ENCODE assay signal across 1 cellular context in the genomic region with DNA sequence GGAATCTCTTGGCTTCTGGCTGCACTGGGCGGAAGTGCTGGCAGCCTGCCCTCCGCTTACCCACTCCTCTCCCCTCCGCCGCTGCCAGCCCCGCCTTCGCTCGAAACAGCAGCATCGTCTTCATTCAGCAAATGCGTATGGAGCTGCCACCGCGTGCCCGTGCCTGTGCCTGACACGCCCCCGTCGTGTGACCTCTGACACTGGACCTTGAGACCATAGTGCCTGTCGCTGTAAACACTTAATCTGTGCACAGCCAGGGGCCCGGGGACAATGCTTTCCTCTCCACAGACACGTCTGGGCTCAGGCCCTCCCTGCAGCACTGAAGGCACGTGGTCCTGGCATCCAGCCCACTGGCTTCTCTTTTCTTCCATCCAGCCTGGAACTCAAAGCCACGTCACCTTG.
TF ChIP-seq lines count a peak whose summit lies in the region.

No MANE protein-coding gene starts in this region.

TF ChIP-seq in HepG2, 621 proteins besides CTCF, POLR2A, EP300 and RAD21 (continued from another document):
- TF ChIP-seq, protein P1, sequence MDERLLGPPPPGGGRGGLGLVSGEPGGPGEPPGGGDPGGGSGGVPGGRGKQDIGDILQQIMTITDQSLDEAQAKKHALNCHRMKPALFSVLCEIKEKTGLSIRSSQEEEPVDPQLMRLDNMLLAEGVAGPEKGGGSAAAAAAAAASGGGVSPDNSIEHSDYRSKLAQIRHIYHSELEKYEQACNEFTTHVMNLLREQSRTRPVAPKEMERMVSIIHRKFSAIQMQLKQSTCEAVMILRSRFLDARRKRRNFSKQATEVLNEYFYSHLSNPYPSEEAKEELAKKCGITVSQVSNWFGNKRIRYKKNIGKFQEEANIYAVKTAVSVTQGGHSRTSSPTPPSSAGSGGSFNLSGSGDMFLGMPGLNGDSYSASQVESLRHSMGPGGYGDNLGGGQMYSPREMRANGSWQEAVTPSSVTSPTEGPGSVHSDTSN (CRISPR knock-in tag; IDR thresholded peaks at IDR 0.05): no peak
- TF ChIP-seq, protein P2, sequence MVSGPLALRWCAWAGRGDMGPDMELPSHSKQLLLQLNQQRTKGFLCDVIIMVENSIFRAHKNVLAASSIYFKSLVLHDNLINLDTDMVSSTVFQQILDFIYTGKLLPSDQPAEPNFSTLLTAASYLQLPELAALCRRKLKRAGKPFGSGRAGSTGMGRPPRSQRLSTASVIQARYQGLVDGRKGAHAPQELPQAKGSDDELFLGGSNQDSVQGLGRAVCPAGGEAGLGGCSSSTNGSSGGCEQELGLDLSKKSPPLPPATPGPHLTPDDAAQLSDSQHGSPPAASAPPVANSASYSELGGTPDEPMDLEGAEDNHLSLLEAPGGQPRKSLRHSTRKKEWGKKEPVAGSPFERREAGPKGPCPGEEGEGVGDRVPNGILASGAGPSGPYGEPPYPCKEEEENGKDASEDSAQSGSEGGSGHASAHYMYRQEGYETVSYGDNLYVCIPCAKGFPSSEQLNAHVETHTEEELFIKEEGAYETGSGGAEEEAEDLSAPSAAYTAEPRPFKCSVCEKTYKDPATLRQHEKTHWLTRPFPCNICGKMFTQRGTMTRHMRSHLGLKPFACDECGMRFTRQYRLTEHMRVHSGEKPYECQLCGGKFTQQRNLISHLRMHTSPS (CRISPR knock-in tag; IDR thresholded peaks at IDR 0.05; ENCODE audit: low read depth): no peak
- no peak for TF ChIP-seq CAMTA2 (CRISPR knock-in tag; IDR thresholded peaks at IDR 0.05; ENCODE audit: borderline replicate concordance)
- TF ChIP-seq JUND (CRISPR knock-in tag; IDR thresholded peaks at IDR 0.05): 0 out of 2 replicates have a peak, but pooled peaks have one; percentile 19
- TF ChIP-seq, protein P3, sequence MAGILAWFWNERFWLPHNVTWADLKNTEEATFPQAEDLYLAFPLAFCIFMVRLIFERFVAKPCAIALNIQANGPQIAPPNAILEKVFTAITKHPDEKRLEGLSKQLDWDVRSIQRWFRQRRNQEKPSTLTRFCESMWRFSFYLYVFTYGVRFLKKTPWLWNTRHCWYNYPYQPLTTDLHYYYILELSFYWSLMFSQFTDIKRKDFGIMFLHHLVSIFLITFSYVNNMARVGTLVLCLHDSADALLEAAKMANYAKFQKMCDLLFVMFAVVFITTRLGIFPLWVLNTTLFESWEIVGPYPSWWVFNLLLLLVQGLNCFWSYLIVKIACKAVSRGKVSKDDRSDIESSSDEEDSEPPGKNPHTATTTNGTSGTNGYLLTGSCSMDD (CRISPR knock-in tag; IDR thresholded peaks at IDR 0.05): no peak
- TF ChIP-seq CHD2 (IDR thresholded peaks at IDR 0.05; ENCODE audit: low read depth, low read length): no peak
- TF ChIP-seq ZNF460 (CRISPR knock-in tag; IDR thresholded peaks at IDR 0.05; ENCODE audit: borderline replicate concordance): no peak
- TF ChIP-seq, protein P4, sequence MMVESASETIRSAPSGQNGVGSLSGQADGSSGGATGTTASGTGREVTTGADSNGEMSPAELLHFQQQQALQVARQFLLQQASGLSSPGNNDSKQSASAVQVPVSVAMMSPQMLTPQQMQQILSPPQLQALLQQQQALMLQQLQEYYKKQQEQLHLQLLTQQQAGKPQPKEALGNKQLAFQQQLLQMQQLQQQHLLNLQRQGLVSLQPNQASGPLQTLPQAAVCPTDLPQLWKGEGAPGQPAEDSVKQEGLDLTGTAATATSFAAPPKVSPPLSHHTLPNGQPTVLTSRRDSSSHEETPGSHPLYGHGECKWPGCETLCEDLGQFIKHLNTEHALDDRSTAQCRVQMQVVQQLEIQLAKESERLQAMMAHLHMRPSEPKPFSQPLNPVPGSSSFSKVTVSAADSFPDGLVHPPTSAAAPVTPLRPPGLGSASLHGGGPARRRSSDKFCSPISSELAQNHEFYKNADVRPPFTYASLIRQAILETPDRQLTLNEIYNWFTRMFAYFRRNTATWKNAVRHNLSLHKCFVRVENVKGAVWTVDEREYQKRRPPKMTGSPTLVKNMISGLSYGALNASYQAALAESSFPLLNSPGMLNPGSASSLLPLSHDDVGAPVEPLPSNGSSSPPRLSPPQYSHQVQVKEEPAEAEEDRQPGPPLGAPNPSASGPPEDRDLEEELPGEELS (CRISPR knock-in tag; IDR thresholded peaks at IDR 0.05): no peak
- TF ChIP-seq NR2F6 (IDR thresholded peaks at IDR 0.05): peak; percentile 63
- TF ChIP-seq NR2F6 (CRISPR knock-in tag; IDR thresholded peaks at IDR 0.05): peak; percentile 69
- TF ChIP-seq NR2C2 (CRISPR knock-in tag; IDR thresholded peaks at IDR 0.05; ENCODE audit: borderline replicate concordance): peak; percentile 82
- TF ChIP-seq MTA1 (CRISPR knock-in tag; IDR thresholded peaks at IDR 0.05; ENCODE audit: borderline replicate concordance): 0 out of 2 replicates have a peak, but pooled peaks have one; percentile 33
- no peak for TF ChIP-seq ERF (CRISPR knock-in tag; IDR thresholded peaks at IDR 0.05)
- no peak for TF ChIP-seq XRCC5 (optimal IDR thresholded peaks at IDR 0.05; ENCODE audit: low read length)
- TF ChIP-seq, protein P5, sequence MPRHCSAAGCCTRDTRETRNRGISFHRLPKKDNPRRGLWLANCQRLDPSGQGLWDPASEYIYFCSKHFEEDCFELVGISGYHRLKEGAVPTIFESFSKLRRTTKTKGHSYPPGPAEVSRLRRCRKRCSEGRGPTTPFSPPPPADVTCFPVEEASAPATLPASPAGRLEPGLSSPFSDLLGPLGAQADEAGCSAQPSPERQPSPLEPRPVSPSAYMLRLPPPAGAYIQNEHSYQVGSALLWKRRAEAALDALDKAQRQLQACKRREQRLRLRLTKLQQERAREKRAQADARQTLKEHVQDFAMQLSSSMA (CRISPR knock-in tag; IDR thresholded peaks at IDR 0.05): no peak
